In genomic region chr4:15231265-15232091, GRCh38 we compare ENCODE assay signal across 8 cellular contexts.
DNase-seq lines count a peak whose midpoint lies in the region; ATAC-seq, FAIRE-seq and TF ChIP-seq lines count a peak whose summit lies in the region.

No MANE protein-coding gene starts in this region.

- H3K27me3 ChIP-seq in DND-41 (ENCODE audit: insufficient read depth, low read length, poor library complexity) (peaks cover 2% of the 10 kb centered on the region), IMR-90 (ENCODE audit: control insufficient read depth, insufficient read depth, low read length) (peaks cover 3% of the 10 kb centered on the region; the same call in 1 of the 2 replicates), RWPE2 (ENCODE audit: insufficient read depth, poor library complexity, severe bottlenecking) (no peaks in the 10 kb centered on the region), ovary (no peaks in the 10 kb centered on the region), tibial nerve (no peaks in the 10 kb centered on the region)

- H4K8ac ChIP-seq in IMR-90 (ENCODE audit: low read depth in 2 of 2, low read length in 2 of 2): 0 out of 4 replicates have a peak overlapping the region, but pooled peaks of 1 of the 2 experiments have one; percentile 27

- H3K4ac ChIP-seq in IMR-90 (ENCODE audit: low read depth, low read length): peak overlapping the region; percentile 62

- peak overlapping the region; percentile 61 for H2BK120ac ChIP-seq in IMR-90 (ENCODE audit: low read depth, low read length)

- POLR2A ChIA-PET in IMR-90 (lab: Charles Lee; ENCODE audit: unreplicated experiment): no interaction called here

- dilution Hi-C loops in IMR-90 (cut with HindIII; ENCODE audit: low sequenced_read_pairs, unreplicated experiment): no loop called here

- no peak overlapping the region for H3K9ac ChIP-seq in DND-41 (ENCODE audit: low read depth, low read length)
- H3K9ac ChIP-seq in IMR-90 (ENCODE audit: low read depth, low read length): no peak overlapping the region

- H3K4me2 ChIP-seq in DND-41 (ENCODE audit: insufficient read depth, low read length) (no peak overlapping the region), IMR-90 (ENCODE audit: low read depth, low read length) (no peak overlapping the region)

- intact Hi-C loops in IMR-90 (cut with micrococcal nuclease): loop anchor here (1.0 to 10.0 kb wide), 3 partner anchors 226 to 773 kb away; partner anchors contain the start of gene CPEB2
- intact Hi-C loops in ovary (cut with DNase I): loop anchor here in 2 of 4 donors (5.0 kb wide), 1 partner anchor 226 kb away; no protein-coding TSS in a partner anchor

- H2AK5ac ChIP-seq in IMR-90 (ENCODE audit: low read depth, low read length): peak overlapping the region; percentile 45; the same call in 1 of the 2 replicates

- H2AK9ac ChIP-seq in IMR-90 (replicated peaks; ENCODE audit: low read depth, low read length, poor library complexity): no peak overlapping the region

- H2BK15ac ChIP-seq in IMR-90 (ENCODE audit: low read depth, low read length): 0 out of 3 replicates have a peak overlapping the region, but pooled peaks have one; percentile 71

- peak overlapping the region; percentile 44; the same call in 1 of the 2 replicates for H4K91ac ChIP-seq in IMR-90 (ENCODE audit: insufficient read depth, low read depth, low read length)

- no peak overlapping the region; the same call in 1 of the 2 replicates for H3K23ac ChIP-seq in IMR-90 (ENCODE audit: low read depth, low read length)

- H3K36me3 ChIP-seq in DND-41 (ENCODE audit: insufficient read depth, low read length): no peaks in the 10 kb centered on the region
- no peaks in the 10 kb centered on the region for H3K36me3 ChIP-seq in IMR-90 (ENCODE audit: control insufficient read depth, insufficient read depth, low read length)
- no peaks in the 10 kb centered on the region for H3K36me3 ChIP-seq in RWPE2 (ENCODE audit: low read depth)
- no peaks in the 10 kb centered on the region for H3K36me3 ChIP-seq in ovary
- H3K36me3 ChIP-seq in tibial nerve: no peaks in the 10 kb centered on the region

- peak; percentile 83 for TF ChIP-seq CTCF in DND-41 (IDR thresholded peaks at IDR 0.05; ENCODE audit: borderline replicate concordance, extremely low read depth, low read length, poor library complexity, severe bottlenecking)
- TF ChIP-seq CTCF in IMR-90 (conservative IDR thresholded peaks at IDR 0.05; ENCODE audit: low read depth, low read length): peak; percentile 88
- peak; percentile 83 for TF ChIP-seq CTCF in RWPE2 (IDR thresholded peaks at IDR 0.05; ENCODE audit: poor library complexity, severe bottlenecking)
- TF ChIP-seq CTCF in ovary (IDR thresholded peaks at IDR 0.05): peak; percentile 20 to 85 (median 78)
- peak; percentile 63 to 82 (median 70) for TF ChIP-seq CTCF in tibial nerve (IDR thresholded peaks at IDR 0.05)

- no peaks in the 10 kb centered on the region for H3K4me1 ChIP-seq in DND-41 (ENCODE audit: insufficient read depth, low read length)
- peaks cover 27% of the 10 kb centered on the region for H3K4me1 ChIP-seq in IMR-90 (ENCODE audit: control insufficient read depth, insufficient read depth, low read length)
- peaks cover 12% of the 10 kb centered on the region for H3K4me1 ChIP-seq in RWPE2 (ENCODE audit: insufficient read depth, poor library complexity, severe bottlenecking)
- H3K4me1 ChIP-seq in ovary (ENCODE audit: insufficient read depth): peaks cover 5% of the 10 kb centered on the region
- peaks cover 0 to 43% (median 24%) of the 10 kb centered on the region in 4 donors for H3K4me1 ChIP-seq in tibial nerve

- no peak overlapping the region for H3K4me3 ChIP-seq in DND-41 (ENCODE audit: low read depth in 1 of 2, low read length in 2 of 2)
- no peak overlapping the region for H3K4me3 ChIP-seq in IMR-90 (ENCODE audit: insufficient read depth, low read depth, low read length)
- no peak overlapping the region for H3K4me3 ChIP-seq in RWPE2 (ENCODE audit: severe bottlenecking)
- H3K4me3 ChIP-seq in ovary: no peak overlapping the region
- no peak overlapping the region for H3K4me3 ChIP-seq in tibial nerve

- TF ChIP-seq EP300 in ovary (IDR thresholded peaks at IDR 0.05): no peak
- peak in 1 of 2 donors; percentile 57 for TF ChIP-seq EP300 in tibial nerve (IDR thresholded peaks at IDR 0.05)

- no peak overlapping the region for H4K5ac ChIP-seq in IMR-90 (ENCODE audit: low read depth, low read length)

- peaks cover 23% of the 10 kb centered on the region for H3K9me1 ChIP-seq in IMR-90 (ENCODE audit: insufficient read depth, low read length)

- CTCF ChIA-PET in IMR-90 (lab: Yijun Ruan, JAX): interaction anchor here (1.0 to 2.8 kb wide), 2 partner anchors 226 to 238 kb away, joined by 3 to 14 read pairs; partner anchors contain the start of gene CC2D2A

- in situ Hi-C loops in IMR-90 (cut with MboI; ENCODE audit: low sequenced_read_pairs): no loop called here

- peak; percentile 83 for TF ChIP-seq RAD21 in IMR-90 (IDR thresholded peaks at IDR 0.05; ENCODE audit: low read length)

- H4K20me1 ChIP-seq in DND-41 (ENCODE audit: insufficient read depth, low read length) (no peaks in the 10 kb centered on the region), IMR-90 (ENCODE audit: insufficient read depth, low read length) (peaks cover 3% of the 10 kb centered on the region; the same call in 1 of the 2 replicates)

- no peak overlapping the region for H2BK5ac ChIP-seq in IMR-90 (ENCODE audit: low read depth, low read length, poor library complexity, severe bottlenecking)

- no TSS peak for BruUV-seq in IMR-90 (replicated peaks; lab: Mats Ljungman, UMichigan)

- H3K9me3 ChIP-seq in DND-41 (ENCODE audit: insufficient read depth, low read length, severe bottlenecking) (no peaks in the 10 kb centered on the region), IMR-90 (ENCODE audit: control insufficient read depth, insufficient read depth, low read length) (no peaks in the 10 kb centered on the region), RWPE2 (ENCODE audit: severe bottlenecking) (no peaks in the 10 kb centered on the region), ovary (no peaks in the 10 kb centered on the region), tibial nerve (no peaks in the 10 kb centered on the region)

- peak; percentile 95 for ATAC-seq in DND-41 (ENCODE audit: insufficient read depth, low read depth)
- ATAC-seq in GM21526 (IDR thresholded peaks at IDR 0.05; ENCODE audit: low FRiP score, unreplicated experiment): peak; percentile 87
- ATAC-seq in IMR-90 (ENCODE audit: low read depth): peak; percentile 78
- peak; percentile 58 for ATAC-seq in RWPE2 (ENCODE audit: low read depth)

- peak; percentile 82 for DNase-seq in DND-41
- DNase-seq in IMR-90: peak; percentile 88
- no peak for DNase-seq in RWPE2 (ENCODE audit: low spot score)
- DNase-seq in activated T-helper 9 cell treated with anti-CD3 and anti-CD28 coated beads, Interleukin-2, amount 50 U/mL, for 16 hours (ENCODE audit: low read depth): peak; percentile 41
- peak; percentile 36 to 39 for DNase-seq in frontal cortex (ENCODE audit: low spot score in 2 of 2)
- peak; percentile 76 to 92 (median 81) for DNase-seq in ovary
- peak; percentile 75 to 97 for DNase-seq in tibial nerve (ENCODE audit: low spot score in 2 of 2)

- no peak overlapping the region for H2AFZ ChIP-seq in DND-41 (ENCODE audit: low read depth, low read length)
- peak overlapping the region; percentile 64 for H2AFZ ChIP-seq in IMR-90 (replicated peaks; ENCODE audit: low read length, poor library complexity)

- H3K79me2 ChIP-seq in DND-41 (ENCODE audit: insufficient read depth, low read length): no peaks in the 10 kb centered on the region

- H3K14ac ChIP-seq in IMR-90 (replicated peaks; ENCODE audit: low read depth, low read length): peak overlapping the region; percentile 26; the same call in 1 of the 2 replicates

- peak overlapping the region; percentile 80 for H2BK20ac ChIP-seq in IMR-90 (ENCODE audit: low read depth, low read length)

- H3K18ac ChIP-seq in IMR-90 (ENCODE audit: low read depth, low read length): no peak overlapping the region

- no CpG with 5 or more reads among the region's 8 CpGs for WGBS in IMR-90 (ENCODE audit: extremely low coverage in 2 of 2, insufficient read length in 1 of 2), 2 experiments
- WGBS in ovary, 3 donors: 46 to 50% (median 46%) methylated on average over 8 of the region's 8 CpGs
- WGBS in tibial nerve, 2 donors: 46 to 52% methylated on average over 8 of the region's 8 CpGs

- H3K79me1 ChIP-seq in IMR-90 (ENCODE audit: low read depth in 1 of 2, low read length in 2 of 2): no peaks in the 10 kb centered on the region

- FAIRE-seq in frontal cortex (lab: Jason Lieb, UNC): peak; percentile 77

- TF ChIP-seq POLR2A in IMR-90 (IDR thresholded peaks at IDR 0.05; ENCODE audit: low read depth, low read length) (no peak), ovary (IDR thresholded peaks at IDR 0.05) (no peak), tibial nerve (IDR thresholded peaks at IDR 0.05) (no peak)

- H3K27ac ChIP-seq in DND-41 (ENCODE audit: low read length): no peak overlapping the region
- H3K27ac ChIP-seq in IMR-90 (ENCODE audit: insufficient read depth, low read length): peak overlapping the region; percentile 31; the same call in 1 of the 2 replicates
- no peak overlapping the region for H3K27ac ChIP-seq in RWPE2 (ENCODE audit: poor library complexity, severe bottlenecking)
- no peak overlapping the region for H3K27ac ChIP-seq in ovary
- H3K27ac ChIP-seq in tibial nerve: peak overlapping the region in 2 of 4 donors; percentile 66 to 73

- no peak overlapping the region for H3K56ac ChIP-seq in IMR-90 (ENCODE audit: extremely low read depth, insufficient read depth, low read length)

TF ChIP-seq in IMR-90, 13 proteins besides CTCF, POLR2A, EP300 and RAD21 (continues in another document):
- no peak for TF ChIP-seq ELK1 (IDR thresholded peaks at IDR 0.05; ENCODE audit: borderline replicate concordance, low read depth, low read length)
- TF ChIP-seq CHD1 (IDR thresholded peaks at IDR 0.05; ENCODE audit: low read depth, low read length): no peak
- TF ChIP-seq BHLHE40 (IDR thresholded peaks at IDR 0.05; ENCODE audit: low read depth, low read length): no peak
- peak; percentile 84 for TF ChIP-seq SMC3 (IDR thresholded peaks at IDR 0.05; ENCODE audit: low read depth, low read length)
- TF ChIP-seq, protein P1, sequence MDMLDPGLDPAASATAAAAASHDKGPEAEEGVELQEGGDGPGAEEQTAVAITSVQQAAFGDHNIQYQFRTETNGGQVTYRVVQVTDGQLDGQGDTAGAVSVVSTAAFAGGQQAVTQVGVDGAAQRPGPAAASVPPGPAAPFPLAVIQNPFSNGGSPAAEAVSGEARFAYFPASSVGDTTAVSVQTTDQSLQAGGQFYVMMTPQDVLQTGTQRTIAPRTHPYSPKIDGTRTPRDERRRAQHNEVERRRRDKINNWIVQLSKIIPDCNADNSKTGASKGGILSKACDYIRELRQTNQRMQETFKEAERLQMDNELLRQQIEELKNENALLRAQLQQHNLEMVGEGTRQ (IDR thresholded peaks at IDR 0.05; ENCODE audit: low read depth, low read length): no peak
